Comparison of ENCODE assay signal across 8 cellular contexts in genomic region chr15:43509002-43509922, GRCh38. TPM values are rescaled to one million over a fixed set of nuclear protein-coding genes. Genes with fewer than 3 reads are reported as not detected.
A peak's percentile ranks its signal among the peaks of the same experiment; 100 is the strongest.
DNase-seq lines count a peak whose midpoint lies in the region; ATAC-seq, FAIRE-seq and TF ChIP-seq lines count a peak whose summit lies in the region.

No MANE protein-coding gene starts in this region.

- no peaks in the 10 kb centered on the region for H3K36me3 ChIP-seq in SU-DHL-6 (ENCODE audit: low read length)
- H3K36me3 ChIP-seq in gastroesophageal sphincter = no peaks in the 10 kb centered on the region

- H3K9me3 ChIP-seq in SU-DHL-6 (ENCODE audit: insufficient read depth, low read length) (no peaks in the 10 kb centered on the region), gastroesophageal sphincter (no peaks in the 10 kb centered on the region)

- H3K36me3 Mint-ChIP-seq in stimulated activated naive B cell treated with anti-CD40 and anti-IgM and Interleukin-4, amounts not matched to agents 10 μg/mL and 1 μg/mL and 100 μg/mL, for 72 hours = no peaks in the 10 kb centered on the region

- no peak overlapping the region for H3K27ac Mint-ChIP-seq in stimulated activated naive B cell treated with anti-CD40 and anti-IgM and Interleukin-4, amounts not matched to agents 10 μg/mL and 1 μg/mL and 100 μg/mL, for 72 hours

- peak overlapping the region; percentile 41 to 49 for H3K4me3 Mint-ChIP-seq in stimulated activated naive B cell treated with anti-CD40 and anti-IgM and Interleukin-4, amounts not matched to agents 10 μg/mL and 1 μg/mL and 100 μg/mL, for 72 hours

- H3K4me3 ChIP-seq in SU-DHL-6 (ENCODE audit: insufficient read depth, low read length, poor library complexity, severe bottlenecking) (no peak overlapping the region), gastroesophageal sphincter (peak overlapping the region in 1 of 2 donors; percentile 68)

- TF ChIP-seq EP300 in gastroesophageal sphincter (IDR thresholded peaks at IDR 0.05) = no peak

- WGBS in gastroesophageal sphincter (ENCODE audit: low coverage in 1 of 2), 2 donors = 43 to 50% methylated on average over 1 to 10 of the region's 15 CpGs

- H3K9me2 ChIP-seq in SU-DHL-6 (replicated peaks; ENCODE audit: insufficient read depth, low read length) = no peaks in the 10 kb centered on the region

- H3K4me1 ChIP-seq in gastroesophageal sphincter = peaks cover 0 to 41% (median 8%) of the 10 kb centered on the region in 3 donors

- no peaks in the 10 kb centered on the region for H3K27me3 ChIP-seq in SU-DHL-6 (ENCODE audit: low read length)
- H3K27me3 ChIP-seq in gastroesophageal sphincter = no peaks in the 10 kb centered on the region

- ATAC-seq in gastroesophageal sphincter = peak; percentile 28
- ATAC-seq in stimulated activated naive B cell treated with anti-CD40 and anti-IgM and Interleukin-4, amounts not matched to agents 10 μg/mL and 1 μg/mL and 100 μg/mL, for 72 hours (replicated peaks) = no peak
- no peak for ATAC-seq in GM21367 (IDR thresholded peaks at IDR 0.05; ENCODE audit: unreplicated experiment)

- DNase-seq in NCI-H748 (lab: John Stamatoyannopoulos, UW; ENCODE audit: unreplicated experiment) = peak; percentile 51
- no peak for DNase-seq in NCI-H748 treated with DMSO at 0.1 percent for 48 hours (lab: John Stamatoyannopoulos, UW)
- no peak for DNase-seq in stimulated activated naive B cell treated with anti-CD40 and anti-IgM and Interleukin-4, amounts not matched to agents 10 μg/mL and 1 μg/mL and 100 μg/mL, for 72 hours
- no peak for DNase-seq in posterior vena cava (ENCODE audit: low spot score)
- no peak for DNase-seq in H54 (ENCODE audit: insufficient read length, low spot score)

- H3K4me2 ChIP-seq in SU-DHL-6 (ENCODE audit: low read depth, low read length, poor library complexity, severe bottlenecking) = peak overlapping the region; percentile 83

- peaks cover 11 to 29% of the 10 kb centered on the region in 2 donors for H3K4me1 Mint-ChIP-seq in stimulated activated naive B cell treated with anti-CD40 and anti-IgM and Interleukin-4, amounts not matched to agents 10 μg/mL and 1 μg/mL and 100 μg/mL, for 72 hours

- intact Hi-C loops in posterior vena cava (cut with DNase I) = no loop called here

- no peaks in the 10 kb centered on the region for H3K9me3 Mint-ChIP-seq in stimulated activated naive B cell treated with anti-CD40 and anti-IgM and Interleukin-4, amounts not matched to agents 10 μg/mL and 1 μg/mL and 100 μg/mL, for 72 hours

- no peak for TF ChIP-seq POLR2A in gastroesophageal sphincter (IDR thresholded peaks at IDR 0.05)
- no peak for TF ChIP-seq POLR2A in H54 (IDR thresholded peaks at IDR 0.05; ENCODE audit: low read depth, low read length)

- H3K27ac ChIP-seq in SU-DHL-6 (ENCODE audit: low read depth, low read length) (no peak overlapping the region), gastroesophageal sphincter (peak overlapping the region; percentile 8 to 84 (median 79))

- H3K27me3 Mint-ChIP-seq in stimulated activated naive B cell treated with anti-CD40 and anti-IgM and Interleukin-4, amounts not matched to agents 10 μg/mL and 1 μg/mL and 100 μg/mL, for 72 hours = peaks cover 5 to 13% of the 10 kb centered on the region in 2 donors

- TF ChIP-seq CTCF in SU-DHL-6 (IDR thresholded peaks at IDR 0.05; ENCODE audit: insufficient read depth, low read length, poor library complexity, severe bottlenecking) (no peak), gastroesophageal sphincter (IDR thresholded peaks at IDR 0.05) (no peak)

- H4K20me1 ChIP-seq in SU-DHL-6 (ENCODE audit: low read depth, low read length) = no peaks in the 10 kb centered on the region

- H3K9ac ChIP-seq in SU-DHL-6 (ENCODE audit: low read length) = no peak overlapping the region

- FAIRE-seq in H54 (lab: Jason Lieb, UNC) = no peak

- no peaks in the 10 kb centered on the region for H3F3A ChIP-seq in SU-DHL-6 (ENCODE audit: insufficient read depth)

- H3K79me2 ChIP-seq in SU-DHL-6 (ENCODE audit: insufficient read depth, low read length) = no peaks in the 10 kb centered on the region

- no peak overlapping the region for H2AFZ ChIP-seq in SU-DHL-6 (ENCODE audit: low read depth, low read length, severe bottlenecking)

RNA-seq across cellular contexts. Expression of gene MAP1A, which starts 8.1 kb away (rescaled TPM):
- total RNA-seq in gastroesophageal sphincter (10 to 100 TPM; 28.9 to 59.1 (median 35.1) TPM), posterior vena cava (10 to 100 TPM; 66.8 to 67.7 TPM)

RNA-seq across cellular contexts. Expression of gene TP53BP1, which starts 16.3 kb away (rescaled TPM):
- 10 to 100 TPM; 21.8 to 40.2 (median 33.5) TPM for total RNA-seq in gastroesophageal sphincter
- 10 to 100 TPM; 30.5 to 35.7 TPM for total RNA-seq in posterior vena cava
